In the genomic region with DNA sequence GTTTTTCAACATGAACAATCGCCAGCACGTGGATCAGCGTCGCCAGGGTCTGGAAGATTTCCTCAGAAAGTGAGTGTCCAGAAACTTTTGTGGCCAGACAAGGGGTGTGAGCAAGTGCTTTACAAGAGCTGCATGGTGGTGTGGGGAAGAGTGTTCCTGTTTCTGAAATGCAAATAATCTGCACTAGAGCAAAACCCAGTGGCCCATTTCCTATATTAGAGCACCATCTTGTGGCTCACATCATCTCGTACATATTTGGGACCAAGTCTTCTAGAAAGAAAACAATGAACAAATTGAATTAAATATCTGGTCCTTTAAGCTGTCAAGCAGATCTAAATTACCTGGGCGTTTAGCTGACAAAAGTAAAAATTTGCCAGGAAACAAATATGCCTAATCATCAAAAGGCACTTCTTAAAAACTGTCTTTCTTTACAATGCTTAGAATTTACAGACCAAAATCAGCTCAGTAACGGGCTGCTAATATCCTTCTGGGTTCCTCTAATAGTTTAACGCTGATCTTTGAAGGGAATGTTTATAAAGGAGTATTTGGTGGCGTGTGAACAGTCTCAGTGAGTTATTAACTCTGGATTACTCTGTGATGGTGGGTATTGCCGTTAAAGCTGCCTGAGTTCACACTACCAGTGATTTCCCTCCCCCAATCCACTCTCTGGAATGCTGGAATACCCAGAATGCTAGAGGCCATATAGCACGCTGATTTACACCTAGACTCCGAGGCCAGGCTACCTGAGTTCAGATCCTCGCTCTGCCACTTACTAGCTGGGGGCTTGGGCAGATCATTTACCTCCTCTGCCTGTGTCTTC, we compare ENCODE assay signal across 8 cellular contexts.
DNase-seq lines count a peak whose midpoint lies in the region; ATAC-seq and TF ChIP-seq lines count a peak whose summit lies in the region.

No MANE protein-coding gene starts in this region.

- intact Hi-C loops in CD4-positive, alpha-beta memory T cell (cut with micrococcal nuclease), result loop anchor here (1.0 kb wide), 7 partner anchors 74 to 472 kb away; partner anchors contain the start of gene SNX10

- H3K27ac Mint-ChIP-seq in CD4-positive, alpha-beta memory T cell, result peak overlapping the region in 2 of 7 donors; percentile 60 to 65
- no peak overlapping the region for H3K27ac Mint-ChIP-seq in WTC11

- 36 to 47% methylated on average over 13 of the region's 13 CpGs for WGBS in lung, 2 donors

- H3K36me3 Mint-ChIP-seq in CD4-positive, alpha-beta memory T cell, result peaks cover 13 to 19% of the 10 kb centered on the region in 2 donors
- H3K36me3 Mint-ChIP-seq in WTC11, result no peaks in the 10 kb centered on the region

- H3K27me3 Mint-ChIP-seq in CD4-positive, alpha-beta memory T cell, result peaks cover 0 to 2% of the 10 kb centered on the region in 2 donors
- H3K27me3 Mint-ChIP-seq in WTC11 (ENCODE audit: low read depth), result no peaks in the 10 kb centered on the region

- POLR2A ChIA-PET in CD4-positive, alpha-beta memory T cell (lab: Charles Lee; ENCODE audit: partially characterized antibody), result interaction anchor here (0.5 to 1.6 kb wide), 9 partner anchors 9 to 473 kb away, joined by 3 to 7 read pairs (median 5); partner anchors contain the start of genes CBX3 and SNX10
- POLR2A ChIA-PET in WTC11 (lab: Charles Lee), result interaction anchor here (1.6 kb wide), 1 partner anchor 165 kb away, joined by 6 read pairs; no protein-coding TSS in a partner anchor

- ATAC-seq in GM19043 (IDR thresholded peaks at IDR 0.05; ENCODE audit: low read depth, unreplicated experiment) (peak; percentile 87), HG03342 (IDR thresholded peaks at IDR 0.05; ENCODE audit: unreplicated experiment) (peak; percentile 87), WTC11 (peak; percentile 82), lung (ENCODE audit: insufficient read depth, low FRiP score) (peak; percentile 76)

- no peaks in the 10 kb centered on the region for H3K9me3 Mint-ChIP-seq in CD4-positive, alpha-beta memory T cell
- no peaks in the 10 kb centered on the region for H3K9me3 Mint-ChIP-seq in WTC11

- peak; percentile 60 to 67 (median 64) for DNase-seq in CD4-positive, alpha-beta memory T cell
- DNase-seq in NCI-H345 (lab: John Stamatoyannopoulos, UW) (peak; percentile 75), WTC11 (ENCODE audit: low spot score) (no peak), dedifferentiated amniotic fluid mesenchymal stem cell (ENCODE audit: extremely low spot score) (peak; percentile 83), lung (ENCODE audit: low spot score) (peak; percentile 47), stromal cell of bone marrow (ENCODE audit: low read depth) (peak; percentile 63)

- H3K4me1 ChIP-seq in CD4-positive, alpha-beta memory T cell (ENCODE audit: insufficient read depth, low read length), result peaks cover 8% of the 10 kb centered on the region
- H3K4me1 ChIP-seq in lung (ENCODE audit: control insufficient read depth in 2 of 2, insufficient read depth in 2 of 2, low read length in 2 of 2), result no peaks in the 10 kb centered on the region

- H3K27ac ChIP-seq in CD4-positive, alpha-beta memory T cell (ENCODE audit: low read depth, low read length), result no peak overlapping the region
- H3K27ac ChIP-seq in lung (ENCODE audit: low read depth in 1 of 2, low read length in 1 of 2), result no peak overlapping the region

- no peaks in the 10 kb centered on the region for H3K9me3 ChIP-seq in CD4-positive, alpha-beta memory T cell (ENCODE audit: control insufficient read depth in 1 of 2, low read length in 2 of 2)
- no peaks in the 10 kb centered on the region for H3K9me3 ChIP-seq in lung (ENCODE audit: control insufficient read depth in 2 of 2, insufficient read depth in 1 of 2, low read length in 1 of 2)

- H3K27me3 ChIP-seq in CD4-positive, alpha-beta memory T cell (ENCODE audit: insufficient read depth, low read length), result no peaks in the 10 kb centered on the region
- H3K27me3 ChIP-seq in lung (ENCODE audit: control insufficient read depth, insufficient read depth), result no peaks in the 10 kb centered on the region

- TF ChIP-seq CTCF in WTC11 (IDR thresholded peaks at IDR 0.05) (peak; percentile 51), lung (IDR thresholded peaks at IDR 0.05; ENCODE audit: control extremely low read depth, extremely low read depth) (peak; percentile 84)

- peaks cover 2 to 8% (median 6%) of the 10 kb centered on the region in 4 donors for H3K4me1 Mint-ChIP-seq in CD4-positive, alpha-beta memory T cell
- peaks cover 9% of the 10 kb centered on the region for H3K4me1 Mint-ChIP-seq in WTC11

- H3K4me3 Mint-ChIP-seq in CD4-positive, alpha-beta memory T cell, result no peak overlapping the region
- H3K4me3 Mint-ChIP-seq in WTC11, result no peak overlapping the region

- H3K4me3 ChIP-seq in CD4-positive, alpha-beta memory T cell (ENCODE audit: low read length in 2 of 2), result no peak overlapping the region
- no peak overlapping the region for H3K4me3 ChIP-seq in lung

- H3K36me3 ChIP-seq in CD4-positive, alpha-beta memory T cell (ENCODE audit: insufficient read depth, low read length), result peaks cover 5% of the 10 kb centered on the region
- no peaks in the 10 kb centered on the region for H3K36me3 ChIP-seq in lung (ENCODE audit: control insufficient read depth in 2 of 2, insufficient read depth in 2 of 2, low read length in 2 of 2)

- CTCF ChIA-PET in CD4-positive, alpha-beta memory T cell (lab: Charles Lee; ENCODE audit: partially characterized antibody), result interaction anchor here (0.6 to 6.5 kb wide), 54 partner anchors 9 to 822 kb away, joined by 3 to 288 read pairs (median 4); partner anchors contain the start of genes NFE2L3 and SNX10
- CTCF ChIA-PET in WTC11 (lab: Charles Lee), result interaction anchor here (0.6 to 3.8 kb wide), 25 partner anchors 9 to 796 kb away, joined by 3 to 77 read pairs (median 4); partner anchors contain the start of gene NFE2L3

TF ChIP-seq in WTC11, 78 proteins besides CTCF, POLR2A, EP300 and RAD21:
- TF ChIP-seq, protein P1, sequence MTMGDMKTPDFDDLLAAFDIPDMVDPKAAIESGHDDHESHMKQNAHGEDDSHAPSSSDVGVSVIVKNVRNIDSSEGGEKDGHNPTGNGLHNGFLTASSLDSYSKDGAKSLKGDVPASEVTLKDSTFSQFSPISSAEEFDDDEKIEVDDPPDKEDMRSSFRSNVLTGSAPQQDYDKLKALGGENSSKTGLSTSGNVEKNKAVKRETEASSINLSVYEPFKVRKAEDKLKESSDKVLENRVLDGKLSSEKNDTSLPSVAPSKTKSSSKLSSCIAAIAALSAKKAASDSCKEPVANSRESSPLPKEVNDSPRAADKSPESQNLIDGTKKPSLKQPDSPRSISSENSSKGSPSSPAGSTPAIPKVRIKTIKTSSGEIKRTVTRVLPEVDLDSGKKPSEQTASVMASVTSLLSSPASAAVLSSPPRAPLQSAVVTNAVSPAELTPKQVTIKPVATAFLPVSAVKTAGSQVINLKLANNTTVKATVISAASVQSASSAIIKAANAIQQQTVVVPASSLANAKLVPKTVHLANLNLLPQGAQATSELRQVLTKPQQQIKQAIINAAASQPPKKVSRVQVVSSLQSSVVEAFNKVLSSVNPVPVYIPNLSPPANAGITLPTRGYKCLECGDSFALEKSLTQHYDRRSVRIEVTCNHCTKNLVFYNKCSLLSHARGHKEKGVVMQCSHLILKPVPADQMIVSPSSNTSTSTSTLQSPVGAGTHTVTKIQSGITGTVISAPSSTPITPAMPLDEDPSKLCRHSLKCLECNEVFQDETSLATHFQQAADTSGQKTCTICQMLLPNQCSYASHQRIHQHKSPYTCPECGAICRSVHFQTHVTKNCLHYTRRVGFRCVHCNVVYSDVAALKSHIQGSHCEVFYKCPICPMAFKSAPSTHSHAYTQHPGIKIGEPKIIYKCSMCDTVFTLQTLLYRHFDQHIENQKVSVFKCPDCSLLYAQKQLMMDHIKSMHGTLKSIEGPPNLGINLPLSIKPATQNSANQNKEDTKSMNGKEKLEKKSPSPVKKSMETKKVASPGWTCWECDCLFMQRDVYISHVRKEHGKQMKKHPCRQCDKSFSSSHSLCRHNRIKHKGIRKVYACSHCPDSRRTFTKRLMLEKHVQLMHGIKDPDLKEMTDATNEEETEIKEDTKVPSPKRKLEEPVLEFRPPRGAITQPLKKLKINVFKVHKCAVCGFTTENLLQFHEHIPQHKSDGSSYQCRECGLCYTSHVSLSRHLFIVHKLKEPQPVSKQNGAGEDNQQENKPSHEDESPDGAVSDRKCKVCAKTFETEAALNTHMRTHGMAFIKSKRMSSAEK (CRISPR knock-in tag; IDR thresholded peaks at IDR 0.05; ENCODE audit: borderline replicate concordance), result no peak
- TF ChIP-seq FOXP1 (CRISPR knock-in tag; IDR thresholded peaks at IDR 0.05; ENCODE audit: borderline replicate concordance), result no peak
